In the genomic region with DNA sequence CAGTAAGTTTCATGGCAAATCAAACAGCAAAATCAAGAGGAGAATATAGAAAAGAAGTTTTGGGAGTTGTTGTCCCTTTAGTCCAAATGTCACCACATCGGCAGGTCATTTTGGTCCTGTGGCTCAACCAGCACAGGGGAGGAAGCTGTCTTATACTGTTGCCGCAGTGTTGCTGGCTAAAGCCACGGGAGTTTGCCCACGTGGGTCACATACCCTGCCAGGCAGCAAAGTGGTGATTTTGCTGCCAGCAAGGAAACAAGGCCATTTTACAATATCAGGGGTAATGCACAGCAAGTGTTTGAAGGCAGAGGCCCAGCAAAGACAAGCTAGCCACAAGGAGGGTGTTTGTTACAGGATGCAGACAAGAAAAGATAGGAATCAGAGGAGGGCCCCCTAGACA, we compare ENCODE assay signal across 34 cellular contexts. TPM values are rescaled to one million over a fixed set of nuclear protein-coding genes. Genes with fewer than 3 reads are reported as not detected.
"Had no signal": no experiment of that assay in that cellular context is flagged by ENCODE, and none has a peak within 500 bp of the region (broad histone marks: within the 10 kb centered on the region; RNA-seq: fewer than 3 reads in every experiment).

No MANE protein-coding gene starts in this region.

- H3K4me3 ChIP-seq: left lung, lower lobe of right lung, ovary, right atrium auricular region, right lobe of liver, smooth muscle cell, tibial nerve, uterus had no signal

- H3K27me3 Mint-ChIP-seq: naive B cell; progenitor cell of endocrine pancreas; stimulated activated memory B cell treated with anti-CD40 and anti-IgM and Interleukin-4, amounts not matched to agents 10 μg/mL and 1 μg/mL and 100 μg/mL, for 72 hours; stimulated activated naive CD8-positive, alpha-beta T cell treated with anti-CD3 and anti-CD28 coated beads, Interleukin-15, amount 100 ng/mL, for 72 hours; type B pancreatic cell had no signal

- H3K9me3 ChIP-seq: left lung, lower lobe of right lung, ovary, right atrium auricular region, right lobe of liver, tibial nerve, uterus had no signal

- H3K36me3 ChIP-seq: left lung, lower lobe of right lung, ovary, right atrium auricular region, right lobe of liver, tibial nerve, uterus had no signal

- H3K9me3 Mint-ChIP-seq: mesothelial cell of epicardium; nephron progenitor cell; stimulated activated memory B cell treated with anti-CD40 and anti-IgM and Interleukin-4, amounts not matched to agents 10 μg/mL and 1 μg/mL and 100 μg/mL, for 72 hours; type B pancreatic cell had no signal

- H3K27ac Mint-ChIP-seq: immature natural killer cell; mesothelial cell of epicardium; natural killer cell; nephron progenitor cell; progenitor cell of endocrine pancreas; stimulated activated memory B cell treated with anti-CD40 and anti-IgM and Interleukin-4, amounts not matched to agents 10 μg/mL and 1 μg/mL and 100 μg/mL, for 72 hours; stimulated activated naive CD8-positive, alpha-beta T cell treated with anti-CD3 and anti-CD28 coated beads, Interleukin-15, amount 100 ng/mL, for 72 hours; type B pancreatic cell had no signal

- H3K4me3 Mint-ChIP-seq: immature natural killer cell; mesothelial cell of epicardium; naive B cell; natural killer cell; nephron progenitor cell; stimulated activated memory B cell treated with anti-CD40 and anti-IgM and Interleukin-4, amounts not matched to agents 10 μg/mL and 1 μg/mL and 100 μg/mL, for 72 hours; stimulated activated naive CD8-positive, alpha-beta T cell treated with anti-CD3 and anti-CD28 coated beads, Interleukin-15, amount 100 ng/mL, for 72 hours; type B pancreatic cell had no signal

- H3K27ac ChIP-seq: left lung, lower lobe of right lung, ovary, right atrium auricular region, right lobe of liver, tibial nerve, uterus had no signal

- H3K27me3 ChIP-seq: left lung, ovary, right atrium auricular region, right lobe of liver, tibial nerve, uterus had no signal

- H3K4me1 ChIP-seq: left lung, lower lobe of right lung, right atrium auricular region, right lobe of liver, tibial nerve, uterus had no signal

- DNase-seq: immature natural killer cell; kidney; left colon; left lung; lower lobe of right lung; mammary epithelial cell; mesenchymal stem cell; naive B cell; natural killer cell; nephron progenitor cell; ovary; right lobe of liver; stimulated activated CD4-positive, alpha-beta T cell treated with anti-CD3 and anti-CD28 coated beads, Interleukin-1b, Interleukin-23, amount 100 ng/mL, for 48 hours; stimulated activated CD4-positive, alpha-beta T cell treated with anti-CD3 and anti-CD28 coated beads, Interleukin-2, amount 100 ng/mL, for 48 hours; stimulated activated CD4-positive, alpha-beta T cell treated with anti-CD3 and anti-CD28 coated beads, Interleukin-4, amount 100 ng/mL, for 4 hours; stimulated activated CD8-positive, alpha-beta memory T cell treated with anti-CD3 and anti-CD28 coated beads, Interleukin-4, amount 100 ng/mL, for 48 hours; stimulated activated naive CD4-positive, alpha-beta T cell treated with Interleukin-2 at 50 U/mL for 16 hours; stimulated activated naive CD8-positive, alpha-beta T cell treated with anti-CD3 and anti-CD28 coated beads, Interleukin-15, amount 100 ng/mL, for 72 hours; uterus had no signal

- H3K4me2 ChIP-seq: smooth muscle cell had no signal

- H3K36me3 Mint-ChIP-seq: immature natural killer cell; mesothelial cell of epicardium; naive B cell; natural killer cell; stimulated activated memory B cell treated with anti-CD40 and anti-IgM and Interleukin-4, amounts not matched to agents 10 μg/mL and 1 μg/mL and 100 μg/mL, for 72 hours; type B pancreatic cell had no signal

- H3K4me1 Mint-ChIP-seq: immature natural killer cell; mesothelial cell of epicardium; naive B cell; natural killer cell; nephron progenitor cell; stimulated activated memory B cell treated with anti-CD40 and anti-IgM and Interleukin-4, amounts not matched to agents 10 μg/mL and 1 μg/mL and 100 μg/mL, for 72 hours; stimulated activated naive CD8-positive, alpha-beta T cell treated with anti-CD3 and anti-CD28 coated beads, Interleukin-15, amount 100 ng/mL, for 72 hours had no signal

- ATAC-seq: left colon; left lung; lower lobe of right lung; natural killer cell; right lobe of liver; stimulated activated memory B cell treated with anti-CD40 and anti-IgM and Interleukin-4, amounts not matched to agents 10 μg/mL and 1 μg/mL and 100 μg/mL, for 72 hours; stimulated activated naive CD8-positive, alpha-beta T cell treated with anti-CD3 and anti-CD28 coated beads, Interleukin-15, amount 100 ng/mL, for 72 hours had no signal

RNA-seq across cellular contexts. Expression of gene GABRA6, which starts 14.5 kb away (rescaled TPM):
- total RNA-seq: kidney, left colon, left lung, liver, lower lobe of right lung, mammary epithelial cell, mesothelial cell of epicardium, mononuclear cell, natural killer cell, omental fat pad, ovary, progenitor cell of endocrine pancreas, pulmonary artery endothelial cell, renal cortical epithelial cell, right atrium auricular region, right lobe of liver, skeletal muscle tissue, smooth muscle cell, tibial nerve, ureter, uterus had no signal
- polyA plus RNA-seq: immature natural killer cell, liver, mammary epithelial cell, ovary, smooth muscle cell, thymus had no signal
